22 cellular contexts compared by ENCODE assay signal in genomic region chr14:72774894-72775620, GRCh38.
DNase-seq lines count a peak whose midpoint lies in the region; ATAC-seq and FAIRE-seq lines count a peak whose summit lies in the region.
"Had no signal": no experiment of that assay in that cellular context is flagged by ENCODE, and none has a peak within 500 bp of the region (broad histone marks: within the 10 kb centered on the region; RNA-seq: fewer than 3 reads in every experiment).

No MANE protein-coding gene starts in this region.

- H3K4me3 Mint-ChIP-seq in activated CD4-positive, alpha-beta T cell treated with anti-CD3 and anti-CD28 coated beads, Interleukin-2, amount 10 ng/mL, durations not matched to agents 24 days and 14 days: no peak overlapping the region
- H3K4me3 Mint-ChIP-seq in activated CD4-positive, alpha-beta T cell treated with anti-CD3 and anti-CD28 coated beads for 36 hours: no peak overlapping the region
- H3K4me3 Mint-ChIP-seq: CD8-positive, alpha-beta T cell had no signal

- peak overlapping the region; percentile 5 for H3K9ac ChIP-seq in trophoblast cell (ENCODE audit: low read length)

- intact Hi-C loops in activated CD4-positive, alpha-beta T cell treated with anti-CD3 and anti-CD28 coated beads, Interleukin-2, amount 10 ng/mL, durations not matched to agents 24 days and 14 days (cut with micrococcal nuclease): no loop called here
- intact Hi-C loops in activated CD4-positive, alpha-beta T cell treated with anti-CD3 and anti-CD28 coated beads for 36 hours (cut with DNase I, micrococcal nuclease): no loop called here

- H2AFZ ChIP-seq in trophoblast cell (ENCODE audit: insufficient read depth, low read length, poor library complexity): no peak overlapping the region

- no peak overlapping the region for H4K12ac ChIP-seq in trophoblast cell (ENCODE audit: low read depth, low read length)

- no peak overlapping the region for H3K23ac ChIP-seq in trophoblast cell (ENCODE audit: low read length)

- peak; percentile 34 for DNase-seq in activated CD4-positive, alpha-beta T cell treated with anti-CD3 and anti-CD28 coated beads, Interleukin-2, amount 10 ng/mL, durations not matched to agents 24 days and 14 days
- DNase-seq in activated CD4-positive, alpha-beta T cell treated with anti-CD3 and anti-CD28 coated beads for 36 hours: no peak
- no peak for DNase-seq in HTR-8/SVneo (ENCODE audit: insufficient read length, low spot score)
- DNase-seq in cerebellar cortex (ENCODE audit: low spot score): peak; percentile 52
- no peak for DNase-seq in trophoblast cell
- no peak for DNase-seq in SHP77 treated with DMSO at 0.1 percent for 48 hours (lab: John Stamatoyannopoulos, UW)
- no peak for DNase-seq in COLO668 (lab: John Stamatoyannopoulos, UW; ENCODE audit: unreplicated experiment)
- DNase-seq: 8988T, Calu3, EL, MG63, NCI-H1092, NCI-H1436, NCI-H2029, NCI-H226, NCI-H510A treated with DMSO at 0.1 percent for 48 hours had no signal

- ATAC-seq in activated CD4-positive, alpha-beta T cell treated with anti-CD3 and anti-CD28 coated beads for 36 hours: no peak
- ATAC-seq in activated CD4-positive, CD25-positive, alpha-beta regulatory T cell treated with anti-CD3 and anti-CD28 coated beads, Interleukin-2, amount 50 U/mL, for 24 hours: no peak
- ATAC-seq: CD8-positive, alpha-beta T cell; K562 had no signal

- peaks cover 5% of the 10 kb centered on the region for H3K9me3 ChIP-seq in trophoblast cell (ENCODE audit: insufficient read depth, low read depth, low read length)
- H3K9me3 ChIP-seq: MG63 had no signal

- H2AK5ac ChIP-seq in trophoblast cell (ENCODE audit: low read length): no peak overlapping the region

- no peak overlapping the region for H3K27ac ChIP-seq in trophoblast cell (ENCODE audit: low read depth, low read length)

- no peak overlapping the region for H4K8ac ChIP-seq in trophoblast cell (ENCODE audit: low read depth, low read length)

- peaks cover 5% of the 10 kb centered on the region for H3K4me1 Mint-ChIP-seq in activated CD4-positive, alpha-beta T cell treated with anti-CD3 and anti-CD28 coated beads, Interleukin-2, amount 10 ng/mL, durations not matched to agents 24 days and 14 days
- peaks cover 5% of the 10 kb centered on the region for H3K4me1 Mint-ChIP-seq in activated CD4-positive, alpha-beta T cell treated with anti-CD3 and anti-CD28 coated beads for 36 hours

- no peak overlapping the region for H2BK120ac ChIP-seq in trophoblast cell (ENCODE audit: insufficient read depth, low read length, poor library complexity)

- H3K4ac ChIP-seq in trophoblast cell (ENCODE audit: low read depth, low read length): no peak overlapping the region

- CTCF ChIA-PET in activated CD4-positive, alpha-beta T cell treated with anti-CD3 and anti-CD28 coated beads for 36 hours (lab: Charles Lee): interaction anchor here (1.0 kb wide), 1 partner anchor 11 kb away, joined by 4 read pairs; no protein-coding TSS in a partner anchor

- no peak overlapping the region for H3K14ac ChIP-seq in trophoblast cell (ENCODE audit: low read length)

- no peaks in the 10 kb centered on the region for H3K79me1 ChIP-seq in trophoblast cell (ENCODE audit: low read length)

- no peak overlapping the region for H4K91ac ChIP-seq in trophoblast cell (ENCODE audit: low read depth, low read length)

- no peak overlapping the region for H2BK12ac ChIP-seq in trophoblast cell (ENCODE audit: low read length)

- H3K27ac Mint-ChIP-seq in activated CD4-positive, alpha-beta T cell treated with anti-CD3 and anti-CD28 coated beads, Interleukin-2, amount 10 ng/mL, durations not matched to agents 24 days and 14 days: no peak overlapping the region
- no peak overlapping the region for H3K27ac Mint-ChIP-seq in activated CD4-positive, alpha-beta T cell treated with anti-CD3 and anti-CD28 coated beads for 36 hours
- H3K27ac Mint-ChIP-seq: CD8-positive, alpha-beta T cell had no signal

- no peak overlapping the region for H3K4me3 ChIP-seq in trophoblast cell (ENCODE audit: low read depth, low read length)
- H3K4me3 ChIP-seq: K562, MG63 had no signal

- peak; percentile 16 for FAIRE-seq in HTR-8/SVneo (lab: Jason Lieb, UNC)
- FAIRE-seq: GM19239, H54, K562, RCC 7860 had no signal

- peaks cover 3 to 4% of the 10 kb centered on the region in 2 experiments for H3K4me1 ChIP-seq in trophoblast cell (ENCODE audit: control insufficient read depth in 1 of 2, insufficient read depth in 2 of 2, low read length in 2 of 2)

- H3K36me3 Mint-ChIP-seq in activated CD4-positive, alpha-beta T cell treated with anti-CD3 and anti-CD28 coated beads, Interleukin-2, amount 10 ng/mL, durations not matched to agents 24 days and 14 days (ENCODE audit: low read depth): peaks cover 2% of the 10 kb centered on the region
- H3K36me3 Mint-ChIP-seq in activated CD4-positive, alpha-beta T cell treated with anti-CD3 and anti-CD28 coated beads for 36 hours (ENCODE audit: low read depth): peaks cover 2% of the 10 kb centered on the region
- H3K36me3 Mint-ChIP-seq: CD8-positive, alpha-beta T cell had no signal

- peaks cover 8% of the 10 kb centered on the region for H3K9me3 Mint-ChIP-seq in activated CD4-positive, alpha-beta T cell treated with anti-CD3 and anti-CD28 coated beads, Interleukin-2, amount 10 ng/mL, durations not matched to agents 24 days and 14 days
- no peaks in the 10 kb centered on the region for H3K9me3 Mint-ChIP-seq in activated CD4-positive, alpha-beta T cell treated with anti-CD3 and anti-CD28 coated beads for 36 hours (ENCODE audit: low read depth)

- WGBS in trophoblast cell (ENCODE audit: extremely low coverage, insufficient coverage, insufficient read length): no CpG with 5 or more reads among the region's 6 CpGs

- POLR2A ChIA-PET in activated CD4-positive, alpha-beta T cell treated with anti-CD3 and anti-CD28 coated beads for 36 hours (lab: Charles Lee): no interaction called here

- no peak overlapping the region for H3K18ac ChIP-seq in trophoblast cell (ENCODE audit: low read length)

- H2BK5ac ChIP-seq in trophoblast cell (ENCODE audit: low read depth, low read length, poor library complexity): no peak overlapping the region

- peaks cover 4% of the 10 kb centered on the region for H3K27me3 Mint-ChIP-seq in activated CD4-positive, alpha-beta T cell treated with anti-CD3 and anti-CD28 coated beads, Interleukin-2, amount 10 ng/mL, durations not matched to agents 24 days and 14 days
- peaks cover 3% of the 10 kb centered on the region for H3K27me3 Mint-ChIP-seq in activated CD4-positive, alpha-beta T cell treated with anti-CD3 and anti-CD28 coated beads for 36 hours

- H3K79me2 ChIP-seq in trophoblast cell (ENCODE audit: control insufficient read depth, insufficient read depth, low read length, poor library complexity): no peaks in the 10 kb centered on the region

- no peak overlapping the region for H3K4me2 ChIP-seq in trophoblast cell (ENCODE audit: low read length)

- no peaks in the 10 kb centered on the region for H3K36me3 ChIP-seq in trophoblast cell (ENCODE audit: control insufficient read depth in 1 of 2, insufficient read depth in 2 of 2, low read length in 2 of 2)

- no peaks in the 10 kb centered on the region for H3K27me3 ChIP-seq in trophoblast cell (ENCODE audit: insufficient read depth, low read length)
- H3K27me3 ChIP-seq: MG63 had no signal

Comparison
In these comparisons a context has a peak if more than half of its experiments do, and no peak if none do; other contexts are left out.
1. DNase-seq: peak in activated CD4-positive, alpha-beta T cell treated with anti-CD3 and anti-CD28 coated beads, Interleukin-2, amount 10 ng/mL, durations not matched to agents 24 days and 14 days (single experiment) and cerebellar cortex (single experiment); none in activated CD4-positive, alpha-beta T cell treated with anti-CD3 and anti-CD28 coated beads for 36 hours (single experiment), HTR-8/SVneo (single experiment), trophoblast cell (0 of 2), SHP77 treated with DMSO at 0.1 percent for 48 hours (single experiment) and COLO668 (single experiment).